ENCODE assay signal across 20 cellular contexts in the genomic region with DNA sequence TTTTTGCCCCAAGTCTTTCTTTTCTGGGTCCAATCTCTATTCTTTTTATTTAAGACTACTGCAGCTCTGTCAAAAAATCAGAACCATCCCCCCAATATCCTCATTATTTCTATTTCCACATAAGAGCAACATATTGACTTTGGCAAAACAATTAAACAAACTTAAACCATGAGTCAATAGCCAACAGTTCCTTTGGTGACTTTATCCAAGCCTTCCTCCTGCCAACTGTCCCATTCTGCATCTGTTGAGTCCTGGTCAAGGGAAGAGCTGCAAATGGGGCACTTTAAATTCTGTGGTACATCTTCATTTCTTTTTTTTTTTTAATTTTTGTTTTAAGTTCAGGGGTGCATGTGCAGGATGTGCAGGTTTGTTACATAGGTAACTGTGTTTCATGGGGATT.
"Had no signal": no experiment of that assay in that cellular context is flagged by ENCODE, and none has a peak within 500 bp of the region (broad histone marks: within the 10 kb centered on the region; RNA-seq: fewer than 3 reads in every experiment).

No MANE protein-coding gene starts in this region.

- H3K9me3 ChIP-seq: esophagus muscularis mucosa, gastrocnemius medialis, lower lobe of right lung had no signal

- H3K27ac ChIP-seq: coronary artery, dorsolateral prefrontal cortex, esophagus muscularis mucosa, gastrocnemius medialis, heart right ventricle, left lung, lower lobe of right lung had no signal

- H3K27me3 ChIP-seq: dorsolateral prefrontal cortex, esophagus muscularis mucosa, gastrocnemius medialis, heart right ventricle, left lung had no signal

- DNase-seq: dermis blood vessel endothelial cell; dorsolateral prefrontal cortex; effector CD4-positive, alpha-beta T cell; effector memory CD4-positive, alpha-beta T cell; foreskin fibroblast; foreskin melanocyte; gastrocnemius medialis; glutamatergic neuron; head of caudate nucleus; heart right ventricle; hippocampal formation; left cardiac atrium; left lung; left ventricle myocardium superior; lower lobe of right lung; mesenchymal stem cell; mucosa of descending colon; naive thymus-derived CD4-positive, alpha-beta T cell had no signal

- ATAC-seq: gastrocnemius medialis; heart right ventricle; left cardiac atrium; left lung; left ventricle myocardium superior; lower lobe of right lung; mucosa of descending colon; naive thymus-derived CD4-positive, alpha-beta T cell had no signal

- H3K4me3 ChIP-seq: coronary artery, dorsolateral prefrontal cortex, esophagus muscularis mucosa, gastrocnemius medialis, heart right ventricle, left lung, lower lobe of right lung, mucosa of descending colon had no signal

- H3K4me1 ChIP-seq: esophagus muscularis mucosa, gastrocnemius medialis, heart right ventricle, left lung, lower lobe of right lung had no signal

- H3K36me3 ChIP-seq: esophagus muscularis mucosa, gastrocnemius medialis, heart right ventricle, left lung, lower lobe of right lung had no signal
